Comparison of ENCODE assay signal across 24 cellular contexts in the genomic region with DNA sequence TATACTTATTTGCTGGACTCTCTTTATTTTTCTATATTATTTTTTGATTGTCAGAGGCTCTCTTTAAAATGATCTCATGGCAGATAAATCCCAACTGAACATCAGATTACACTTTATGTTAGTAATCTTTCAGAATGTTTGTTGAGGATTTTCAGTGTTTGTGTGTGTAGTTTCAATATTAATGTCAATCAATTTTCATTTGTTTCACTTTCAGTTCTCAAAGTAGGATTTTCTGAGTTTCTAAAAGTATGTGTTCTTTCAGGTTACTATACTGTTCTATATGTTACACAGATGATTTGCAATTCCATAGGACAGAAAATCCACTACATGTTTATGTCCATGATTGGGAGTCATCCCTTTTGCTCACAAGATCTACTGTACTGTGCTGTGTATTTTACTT.
DNase-seq lines count a peak whose midpoint lies in the region; ATAC-seq, FAIRE-seq and TF ChIP-seq lines count a peak whose summit lies in the region.
"Had no signal": no experiment of that assay in that cellular context is flagged by ENCODE, and none has a peak within 500 bp of the region (broad histone marks: within the 10 kb centered on the region; RNA-seq: fewer than 3 reads in every experiment).

No MANE protein-coding gene starts in this region.

- H3K27me3 Mint-ChIP-seq in osteocyte (ENCODE audit: unreplicated experiment) = no peaks in the 10 kb centered on the region

- H3K9me3 Mint-ChIP-seq in osteocyte (ENCODE audit: unreplicated experiment) = peaks cover 7% of the 10 kb centered on the region
- H3K9me3 Mint-ChIP-seq: immature natural killer cell, nephron had no signal

- FAIRE-seq in GM18507 (lab: Jason Lieb, UNC) = peak; percentile 31
- FAIRE-seq: colon, G401.6, H1, TTC549 had no signal

- no peak for TF ChIP-seq CTCF in osteocyte (IDR thresholded peaks at IDR 0.05)

- H3K4me3 Mint-ChIP-seq in osteocyte (ENCODE audit: unreplicated experiment) = no peak overlapping the region
- H3K4me3 Mint-ChIP-seq: activated T-cell treated with anti-CD3 and anti-CD28 coated beads, Interleukin-2, amount 50 U/mL, for 72 hours; HFFc6; immature natural killer cell; nephron; T-helper 1 cell treated with Interleukin-12 subunit alpha and Interleukin-12 subunit beta and Interleukin-4 antibody, amounts not matched to agents 30 μg/mL and 1 μg/mL, for 36 hours had no signal

- no peaks in the 10 kb centered on the region for H3K36me3 Mint-ChIP-seq in osteocyte (ENCODE audit: unreplicated experiment)
- H3K36me3 Mint-ChIP-seq: immature natural killer cell had no signal

- DNase-seq in GM18507 (ENCODE audit: extremely low spot score, insufficient read length, low read depth) (no peak), osteocyte (ENCODE audit: extremely low spot score, unreplicated experiment) (no peak), T-helper 1 cell (no peak), NCI-H1105 treated with DMSO at 0.1 percent for 48 hours (lab: John Stamatoyannopoulos, UW) (no peak)
- DNase-seq: activated CD4-positive, alpha-beta T cell treated with anti-CD3 and anti-CD28 coated beads, Interleukin-2, amount 50 U/mL, for 4 hours; activated T-cell treated with anti-CD3 and anti-CD28 coated beads, Interleukin-2, amount 50 U/mL, for 72 hours; Caco-2; DMS79; effector memory CD4-positive, alpha-beta T cell; erythroblast; HFFc6; immature natural killer cell; left cardiac atrium; NCI-H2107; stimulated activated CD4-positive, alpha-beta T cell treated with anti-CD3 and anti-CD28 coated beads, Interleukin-4, amount 100 ng/mL, for 24 hours had no signal

- peaks cover 5% of the 10 kb centered on the region for H3K4me1 Mint-ChIP-seq in osteocyte (ENCODE audit: unreplicated experiment)
- H3K4me1 Mint-ChIP-seq: nephron had no signal

- peak overlapping the region; percentile 48 for H3K27ac Mint-ChIP-seq in osteocyte (ENCODE audit: unreplicated experiment)
- H3K27ac Mint-ChIP-seq: activated T-cell treated with anti-CD3 and anti-CD28 coated beads, Interleukin-2, amount 50 U/mL, for 72 hours; HFFc6; immature natural killer cell; nephron; T-helper 1 cell treated with Interleukin-12 subunit alpha and Interleukin-12 subunit beta and Interleukin-4 antibody, amounts not matched to agents 30 μg/mL and 1 μg/mL, for 36 hours had no signal

- peak; percentile 54 for ATAC-seq in GM21619 (IDR thresholded peaks at IDR 0.05; ENCODE audit: unreplicated experiment)
- ATAC-seq in HG03520 (IDR thresholded peaks at IDR 0.05; ENCODE audit: unreplicated experiment) = peak; percentile 66
- no peak for ATAC-seq in GM18858 (IDR thresholded peaks at IDR 0.05; ENCODE audit: unreplicated experiment)
- ATAC-seq: activated T-cell treated with anti-CD3 and anti-CD28 coated beads, Interleukin-2, amount 50 U/mL, for 72 hours; left cardiac atrium had no signal
